Comparison of ENCODE assay signal across 8 cellular contexts in the genomic region with DNA sequence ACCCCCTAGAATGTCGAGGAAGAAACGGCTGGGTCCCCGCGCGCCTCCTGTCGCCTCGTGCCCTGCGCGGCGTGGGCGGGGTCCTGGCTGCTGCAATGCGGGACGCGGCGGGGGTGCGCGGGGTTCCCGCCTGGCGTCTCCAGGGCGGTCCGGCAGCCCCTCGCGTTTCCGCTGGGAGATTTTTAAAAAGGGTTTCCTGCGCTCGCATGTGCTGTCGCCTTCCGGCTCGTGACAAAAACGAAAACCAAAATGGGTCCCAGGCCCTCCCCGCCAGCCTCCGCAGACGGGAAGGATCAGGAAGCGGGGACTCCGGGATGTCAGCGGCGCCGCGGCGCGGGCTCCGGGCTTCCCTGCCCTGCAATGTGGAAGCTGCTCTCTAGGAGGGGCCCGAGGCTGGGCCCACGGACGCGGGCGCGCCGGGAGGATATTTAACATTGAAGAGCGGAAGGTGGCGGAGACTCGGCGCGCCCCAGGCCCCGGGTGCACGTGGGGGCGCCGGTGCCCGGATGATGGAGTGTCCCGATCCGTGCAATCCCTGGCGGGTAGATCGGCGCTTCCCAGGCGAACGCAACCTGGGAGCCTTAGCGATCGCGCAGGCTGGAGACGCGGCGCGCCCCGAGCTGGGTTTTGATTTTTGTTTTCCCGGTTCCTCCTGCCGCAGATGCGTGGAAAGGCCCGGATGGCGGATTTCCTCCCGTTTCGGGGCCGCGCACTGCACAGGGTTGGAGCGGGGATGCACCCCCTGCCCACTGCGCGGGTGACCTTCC. TPM values are rescaled to one million over a fixed set of nuclear protein-coding genes. Genes with fewer than 3 reads are reported as not detected.
A peak's percentile ranks its signal among the peaks of the same experiment; 100 is the strongest.
DNase-seq lines count a peak whose midpoint lies in the region; ATAC-seq lines count a peak whose summit lies in the region.

No MANE protein-coding gene starts in this region.

- peak overlapping the region; percentile 95 for H3K4me2 ChIP-seq in BLaER1

- H3K9ac ChIP-seq in BLaER1 = peak overlapping the region; percentile 91

- peak overlapping the region; percentile 91 for H3K4me3 Mint-ChIP-seq in activated naive CD8-positive, alpha-beta T cell treated with anti-CD3 and anti-CD28 coated beads for 36 hours

- WGBS in aorta, 2 donors = 0% methylated on average over 81 to 86 of the region's 86 CpGs

- H3K9me3 ChIP-seq in BLaER1 (no peaks in the 10 kb centered on the region), aorta (ENCODE audit: control insufficient read depth, low read length) (no peaks in the 10 kb centered on the region)

- H4K20me1 ChIP-seq in BLaER1 = peaks cover 74% of the 10 kb centered on the region

- H3K4me1 ChIP-seq in BLaER1 (peaks cover 78% of the 10 kb centered on the region), aorta (ENCODE audit: control insufficient read depth in 1 of 2, insufficient read depth in 2 of 2, low read length in 2 of 2) (peaks cover 0 to 4% of the 10 kb centered on the region in 2 donors)

- peak; percentile 33 for ATAC-seq in HG03439 (IDR thresholded peaks at IDR 0.05; ENCODE audit: unreplicated experiment)
- ATAC-seq in Right ventricle myocardium inferior = peak; percentile 55
- ATAC-seq in aorta (ENCODE audit: low FRiP score) = peak; percentile 81

- peaks cover 41% of the 10 kb centered on the region for H3K36me3 Mint-ChIP-seq in activated naive CD8-positive, alpha-beta T cell treated with anti-CD3 and anti-CD28 coated beads for 36 hours

- intact Hi-C loops in Right ventricle myocardium inferior (cut with DNase I) = loop anchor here (5.0 kb wide), 2 partner anchors 39 to 54 kb away; no protein-coding TSS in a partner anchor
- intact Hi-C loops in posterior cingulate gyrus (cut with DNase I) = no loop called here
- intact Hi-C loops in aorta (cut with DNase I) = loop anchor here (2.0 to 5.0 kb wide), 2 partner anchors 22 to 39 kb away; no protein-coding TSS in a partner anchor

- H3K9me3 Mint-ChIP-seq in activated naive CD8-positive, alpha-beta T cell treated with anti-CD3 and anti-CD28 coated beads for 36 hours = peaks cover 1% of the 10 kb centered on the region

- DNase-seq in GM19240 (ENCODE audit: insufficient read length, low spot score) (peak; percentile 57), SK-N-DZ (ENCODE audit: low spot score) (peak; percentile 67), Right ventricle myocardium inferior (ENCODE audit: missing footprints) (peak; percentile 86), posterior cingulate gyrus (peak in 9 of 10 donors; percentile 32 to 95 (median 64)), aorta (peak; percentile 75 to 88)
- peak; percentile 83 for DNase-seq in activated naive CD8-positive, alpha-beta T cell treated with anti-CD3 and anti-CD28 coated beads for 36 hours

- peak overlapping the region; percentile 91 for H3K27ac ChIP-seq in BLaER1
- H3K27ac ChIP-seq in aorta (ENCODE audit: low read depth in 1 of 2, low read length in 2 of 2) = no peak overlapping the region

- peaks cover 7% of the 10 kb centered on the region for H3K27me3 Mint-ChIP-seq in activated naive CD8-positive, alpha-beta T cell treated with anti-CD3 and anti-CD28 coated beads for 36 hours

- H3K27me3 ChIP-seq in BLaER1 (peaks cover 15% of the 10 kb centered on the region; the same call in 1 of the 2 replicates), aorta (ENCODE audit: control insufficient read depth in 1 of 2, insufficient read depth in 2 of 2, low read length in 1 of 2) (no peaks in the 10 kb centered on the region)

- peak overlapping the region; percentile 92 for H3K27ac Mint-ChIP-seq in activated naive CD8-positive, alpha-beta T cell treated with anti-CD3 and anti-CD28 coated beads for 36 hours

- peaks cover 35% of the 10 kb centered on the region for H3K36me3 ChIP-seq in BLaER1
- H3K36me3 ChIP-seq in aorta (ENCODE audit: control insufficient read depth in 1 of 2, insufficient read depth in 2 of 2, low read length in 1 of 2) = no peaks in the 10 kb centered on the region

- H3K4me3 ChIP-seq in BLaER1 (peak overlapping the region; percentile 98), aorta (ENCODE audit: low read length in 2 of 2) (peak overlapping the region; percentile 74 to 88)

- peaks cover 36% of the 10 kb centered on the region for H3K4me1 Mint-ChIP-seq in activated naive CD8-positive, alpha-beta T cell treated with anti-CD3 and anti-CD28 coated beads for 36 hours

RNA-seq across cellular contexts. Expression of a gene that starts 1.0 kb away (rescaled TPM):
- 93.0 and 106 TPM in 2 replicates for polyA plus RNA-seq in SK-N-DZ (2014; cell fraction: cytosol; rRNA removed)
- 133 and 134 TPM in 2 replicates for polyA plus RNA-seq in SK-N-DZ (2014; cell fraction: nucleus; rRNA removed)
- 100 to 1,000 TPM; 231 to 242 TPM for total RNA-seq in activated naive CD8-positive, alpha-beta T cell treated with anti-CD3 and anti-CD28 coated beads for 36 hours
- total RNA-seq in Right ventricle myocardium inferior (181 TPM), aorta (100 to 1,000 TPM; 126 to 167 TPM)
- polyA plus RNA-seq in aorta = 100 to 1,000 TPM in 1 of 2 donors, 10 to 100 TPM in 1; 40.3 to 113 TPM
